29 cellular contexts compared by ENCODE assay signal in genomic region chr4:166202991-166203390, GRCh38.
"Had no signal": no experiment of that assay in that cellular context is flagged by ENCODE, and none has a peak within 500 bp of the region (broad histone marks: within the 10 kb centered on the region; RNA-seq: fewer than 3 reads in every experiment).

No MANE protein-coding gene starts in this region.

- H3K27ac ChIP-seq: colonic mucosa, esophagus muscularis mucosa, foreskin keratinocyte, gastroesophageal sphincter, heart left ventricle, prostate gland, sigmoid colon, stomach, testis, tibial artery, upper lobe of left lung had no signal

- H3K4me3 ChIP-seq: colonic mucosa, esophagus muscularis mucosa, gastroesophageal sphincter, heart left ventricle, lung, mucosa of descending colon, prostate gland, sigmoid colon, stomach, testis, tibial artery, upper lobe of left lung had no signal

- H3K27ac Mint-ChIP-seq: dendritic cell treated with granulocyte-macrophage colony-stimulating factor and Interleukin-4, amounts not matched to agents 40 ng/mL and 50 ng/mL, for 4 days; immature natural killer cell; memory B cell; mesothelial cell of epicardium; naive B cell; natural killer cell treated with Interleukin-12 subunit alpha and Interleukin-12 subunit beta and Interleukin-15 and Interleukin-18, amount 100 ng/mL, for 72 hours; stimulated activated effector memory CD8-positive, alpha-beta T cell treated with anti-CD3 and anti-CD28 coated beads, Interleukin-12 subunit alpha, Interleukin-12 subunit beta, amount 100 ng/mL, for 72 hours had no signal

- H3K36me3 ChIP-seq: colonic mucosa, esophagus muscularis mucosa, gastroesophageal sphincter, heart left ventricle, prostate gland, sigmoid colon, stomach, tibial artery, upper lobe of left lung had no signal

- H3K27me3 Mint-ChIP-seq: dendritic cell treated with granulocyte-macrophage colony-stimulating factor and Interleukin-4, amounts not matched to agents 40 ng/mL and 50 ng/mL, for 4 days; memory B cell; naive B cell; natural killer cell treated with Interleukin-12 subunit alpha and Interleukin-12 subunit beta and Interleukin-15 and Interleukin-18, amount 100 ng/mL, for 72 hours had no signal

- H3K9me3 Mint-ChIP-seq: dendritic cell treated with granulocyte-macrophage colony-stimulating factor and Interleukin-4, amounts not matched to agents 40 ng/mL and 50 ng/mL, for 4 days; natural killer cell treated with Interleukin-12 subunit alpha and Interleukin-12 subunit beta and Interleukin-15 and Interleukin-18, amount 100 ng/mL, for 72 hours; neural crest cell had no signal

- H3K4me1 Mint-ChIP-seq: immature natural killer cell; memory B cell; mesothelial cell of epicardium; naive B cell; neural crest cell; stimulated activated effector memory CD8-positive, alpha-beta T cell treated with anti-CD3 and anti-CD28 coated beads, Interleukin-12 subunit alpha, Interleukin-12 subunit beta, amount 100 ng/mL, for 72 hours had no signal

- H3K27me3 ChIP-seq: colonic mucosa, esophagus muscularis mucosa, foreskin keratinocyte, gastroesophageal sphincter, heart left ventricle, sigmoid colon, stomach, testis, tibial artery, upper lobe of left lung had no signal

- H3K36me3 Mint-ChIP-seq: immature natural killer cell; memory B cell; mesothelial cell of epicardium; naive B cell; natural killer cell treated with Interleukin-12 subunit alpha and Interleukin-12 subunit beta and Interleukin-15 and Interleukin-18, amount 100 ng/mL, for 72 hours; stimulated activated effector memory CD8-positive, alpha-beta T cell treated with anti-CD3 and anti-CD28 coated beads, Interleukin-12 subunit alpha, Interleukin-12 subunit beta, amount 100 ng/mL, for 72 hours had no signal

- DNase-seq: colonic mucosa; effector CD8-positive, alpha-beta T cell; foreskin keratinocyte; hippocampal formation; immature natural killer cell; left ventricle myocardium superior; mucosa of descending colon; naive B cell; nucleus accumbens; right cardiac atrium; sigmoid colon; stimulated activated CD4-positive, alpha-beta T cell treated with anti-CD3 and anti-CD28 coated beads, Interleukin-2, amount 100 ng/mL, for 24 hours; stimulated activated CD4-positive, alpha-beta T cell treated with anti-CD3 and anti-CD28 coated beads, Interleukin-4, amount 100 ng/mL, for 24 hours; stimulated activated naive CD4-positive, alpha-beta T cell treated with Interleukin-2 at 50 U/mL for 16 hours; stomach; testis; tibial artery; upper lobe of left lung had no signal

- ATAC-seq: foreskin keratinocyte; gastroesophageal sphincter; heart left ventricle; left ventricle myocardium superior; mucosa of descending colon; natural killer cell treated with Interleukin-12 subunit alpha and Interleukin-12 subunit beta and Interleukin-15 and Interleukin-18, amount 100 ng/mL, for 72 hours; right cardiac atrium; stimulated activated effector memory CD8-positive, alpha-beta T cell treated with anti-CD3 and anti-CD28 coated beads, Interleukin-12 subunit alpha, Interleukin-12 subunit beta, amount 100 ng/mL, for 72 hours had no signal

- H3K4me3 Mint-ChIP-seq: dendritic cell treated with granulocyte-macrophage colony-stimulating factor and Interleukin-4, amounts not matched to agents 40 ng/mL and 50 ng/mL, for 4 days; immature natural killer cell; memory B cell; mesothelial cell of epicardium; naive B cell; natural killer cell treated with Interleukin-12 subunit alpha and Interleukin-12 subunit beta and Interleukin-15 and Interleukin-18, amount 100 ng/mL, for 72 hours; neural crest cell; stimulated activated effector memory CD8-positive, alpha-beta T cell treated with anti-CD3 and anti-CD28 coated beads, Interleukin-12 subunit alpha, Interleukin-12 subunit beta, amount 100 ng/mL, for 72 hours had no signal

- H3K9me3 ChIP-seq: colonic mucosa, esophagus muscularis mucosa, gastroesophageal sphincter, heart left ventricle, mucosa of descending colon, prostate gland, sigmoid colon, stomach, testis, tibial artery, upper lobe of left lung had no signal

- H3K4me1 ChIP-seq: colonic mucosa, esophagus muscularis mucosa, foreskin keratinocyte, gastroesophageal sphincter, heart left ventricle, prostate gland, sigmoid colon, stomach, testis, tibial artery, upper lobe of left lung had no signal
